Comparison of ENCODE assay signal across 8 cellular contexts in genomic region chrX:41734530-41734929, GRCh38. TPM values are rescaled to one million over a fixed set of nuclear protein-coding genes. Genes with fewer than 3 reads are reported as not detected.
DNase-seq lines count a peak whose midpoint lies in the region; ATAC-seq and TF ChIP-seq lines count a peak whose summit lies in the region.

No MANE protein-coding gene starts in this region.

- H3K4me1 ChIP-seq in GM23248 (ENCODE audit: insufficient read depth) (no peaks in the 10 kb centered on the region), left lung (peaks cover 0 to 4% of the 10 kb centered on the region in 2 donors)

- H3K9me2 ChIP-seq in GM23248 (ENCODE audit: insufficient read depth) = no peaks in the 10 kb centered on the region

- no peaks in the 10 kb centered on the region for H3K36me3 ChIP-seq in GM23248 (ENCODE audit: low read depth)
- H3K36me3 ChIP-seq in left lung = no peaks in the 10 kb centered on the region

- H3F3A ChIP-seq in GM23248 (ENCODE audit: insufficient read depth) = no peaks in the 10 kb centered on the region

- H3K4me2 ChIP-seq in GM23248 (ENCODE audit: unreplicated experiment) = no peak overlapping the region

- H3K27me3 ChIP-seq in GM23248 (replicated peaks; ENCODE audit: insufficient read depth) (no peaks in the 10 kb centered on the region), left lung (no peaks in the 10 kb centered on the region)

- H3K4me3 ChIP-seq in GM23248 (no peak overlapping the region), fibroblast of pulmonary artery (replicated peaks; ENCODE audit: low read depth, low read length) (no peak overlapping the region), left lung (no peak overlapping the region)

- no peak overlapping the region for H2AFZ ChIP-seq in GM23248

- TF ChIP-seq CTCF in fibroblast of pulmonary artery (IDR thresholded peaks at IDR 0.05; ENCODE audit: low read length, missing control alignments) (peak; percentile 52), left lung (IDR thresholded peaks at IDR 0.05) (peak in 1 of 2 donors; percentile 19)

- ATAC-seq in left lung = no peak

- no peaks in the 10 kb centered on the region for H4K20me1 ChIP-seq in GM23248 (ENCODE audit: insufficient read depth)

- in situ Hi-C loops in GM23248 (cut with MboI) = loop anchor here (25.0 kb wide), 2 partner anchors 172 to 447 kb away; no protein-coding TSS in a partner anchor

- H3K9me3 ChIP-seq in GM23248 (ENCODE audit: low read depth) (no peaks in the 10 kb centered on the region), left lung (no peaks in the 10 kb centered on the region)

- peak; percentile 44 for DNase-seq in Ammon's horn (ENCODE audit: low spot score)
- peak; percentile 36 for DNase-seq in GM23248
- peak; percentile 3 for DNase-seq in SK-N-DZ (ENCODE audit: low spot score)
- DNase-seq in fibroblast of pulmonary artery (ENCODE audit: low read depth) = peak; percentile 33
- no peak for DNase-seq in NCI-H1436 treated with DMSO at 0.1 percent for 48 hours (lab: John Stamatoyannopoulos, UW)
- no peak for DNase-seq in putamen (ENCODE audit: low spot score)
- no peak for DNase-seq in left lung
- no peak for DNase-seq in NCI-H345 treated with DMSO at 0.1 percent for 48 hours (lab: John Stamatoyannopoulos, UW; ENCODE audit: unreplicated experiment)

- no peaks in the 10 kb centered on the region for H3K79me2 ChIP-seq in GM23248 (ENCODE audit: insufficient read depth)

- WGBS in GM23248 (ENCODE audit: low coverage in 1 of 2, low lambda C conversion rate in 2 of 2, missing lambda C conversion rate in 2 of 2), 2 experiments = 75 to 92% methylated on average over 1 of the region's 1 CpG

- intact Hi-C loops in left lung (cut with DNase I) = no loop called here

- H3K27ac ChIP-seq in GM23248 = no peak overlapping the region
- no peak overlapping the region for H3K27ac ChIP-seq in left lung

- no peak overlapping the region for H3K9ac ChIP-seq in GM23248

RNA-seq across cellular contexts. Expression of gene GPR82, which starts 10.5 kb away (rescaled TPM):
- not detected in 2 replicates for total RNA-seq in GM23248 (2014; rRNA removed; shearing (Covaris generic))
- polyA plus RNA-seq in GM23248 (2016; fragmentation: Nextera tagmentation; extraction: Ambion mirVana) = 0.13 TPM in 1 of 2 replicates, not detected in the other
- polyA plus RNA-seq in SK-N-DZ (2014; cell fraction: cytosol; rRNA removed) = not detected in 2 replicates
- polyA plus RNA-seq in SK-N-DZ (2014; cell fraction: nucleus; rRNA removed) = not detected in 2 replicates
- total RNA-seq in left lung = under 1 TPM; 0.17 to 0.37 TPM

RNA-seq across cellular contexts. Expression of gene GPR34, which starts 45.8 kb away (rescaled TPM):
- not detected in 2 replicates for total RNA-seq in GM23248 (2014; rRNA removed; shearing (Covaris generic))
- 0.09 TPM in 1 of 2 replicates, not detected in the other for polyA plus RNA-seq in GM23248 (2016; fragmentation: Nextera tagmentation; extraction: Ambion mirVana)
- not detected in 2 replicates for polyA plus RNA-seq in SK-N-DZ (2014; cell fraction: cytosol; rRNA removed)
- polyA plus RNA-seq in SK-N-DZ (2014; cell fraction: nucleus; rRNA removed) = not detected in 2 replicates
- 10 to 100 TPM; 18.7 to 20.6 TPM for total RNA-seq in left lung

Comparison
In these comparisons a context has a peak if more than half of its experiments do, and no peak if none do; other contexts are left out.
1. DNase-seq: peak in Ammon's horn (single experiment), GM23248 (single experiment), SK-N-DZ (single experiment) and fibroblast of pulmonary artery (single experiment); none in NCI-H1436 treated with DMSO at 0.1 percent for 48 hours (single experiment), putamen (single experiment), left lung (0 of 2) and NCI-H345 treated with DMSO at 0.1 percent for 48 hours (single experiment).
2. RNA of gene GPR34, which starts 45.8 kb away (total RNA-seq): 18.7 to 20.6 TPM in left lung; not detected in GM23248; every median in the first group is over 10 times any median in the second.